8 cellular contexts compared by ENCODE assay signal in genomic region chr17:18225121-18225561, GRCh38. TPM values are rescaled to one million over a fixed set of nuclear protein-coding genes. Genes with fewer than 3 reads are reported as not detected.
DNase-seq lines count a peak whose midpoint lies in the region; ATAC-seq lines count a peak whose summit lies in the region.

No MANE protein-coding gene starts in this region.

- intact Hi-C loops in activated CD4-positive, alpha-beta T cell treated with anti-CD3 and anti-CD28 coated beads for 36 hours (cut with DNase I, micrococcal nuclease) = loop anchor here (1.0 to 5.0 kb wide), 8 partner anchors 33 to 253 kb away; partner anchors contain the start of genes ALKBH5 (in 2 of the 2), SMCR8 (in 2 of the 2), ATPAF2 (in 1 of the 2) and DRC3 (in 1 of the 2)

- ATAC-seq in HG03439 (IDR thresholded peaks at IDR 0.05; ENCODE audit: unreplicated experiment) = peak; percentile 81
- peak; percentile 98 for ATAC-seq in activated CD4-positive, alpha-beta T cell treated with anti-CD3 and anti-CD28 coated beads for 36 hours

- POLR2A ChIA-PET in activated CD4-positive, alpha-beta T cell treated with anti-CD3 and anti-CD28 coated beads for 36 hours (lab: Charles Lee) = no interaction called here

- no peaks in the 10 kb centered on the region for H3K9me3 Mint-ChIP-seq in activated CD4-positive, alpha-beta T cell treated with anti-CD3 and anti-CD28 coated beads for 36 hours (ENCODE audit: low read depth)

- peak overlapping the region; percentile 55 for H3K27ac Mint-ChIP-seq in activated CD4-positive, alpha-beta T cell treated with anti-CD3 and anti-CD28 coated beads for 36 hours

- DNase-seq in AG08396 (ENCODE audit: low spot score) = peak; percentile 100
- DNase-seq in GM19238 (ENCODE audit: insufficient read length, low spot score) = peak; percentile 100
- DNase-seq in NCI-H510A treated with DMSO at 0.1 percent for 48 hours (lab: John Stamatoyannopoulos, UW) = peak; percentile 88
- peak; percentile 99 for DNase-seq in activated CD4-positive, alpha-beta T cell treated with anti-CD3 and anti-CD28 coated beads for 36 hours
- peak; percentile 100 for DNase-seq in cerebellum (ENCODE audit: low spot score)
- DNase-seq in kidney tubule cell (ENCODE audit: low spot score) = peak; percentile 94
- DNase-seq in stimulated activated CD4-positive, alpha-beta T cell treated with anti-CD3 and anti-CD28 coated beads, Interleukin-15, amount 100 ng/mL, for 48 hours (ENCODE audit: low read depth in 2 of 2) = peak; percentile 93 to 96

- H3K36me3 Mint-ChIP-seq in activated CD4-positive, alpha-beta T cell treated with anti-CD3 and anti-CD28 coated beads for 36 hours (ENCODE audit: low read depth) = no peaks in the 10 kb centered on the region

- H3K27me3 Mint-ChIP-seq in activated CD4-positive, alpha-beta T cell treated with anti-CD3 and anti-CD28 coated beads for 36 hours = no peaks in the 10 kb centered on the region

- H3K4me1 Mint-ChIP-seq in activated CD4-positive, alpha-beta T cell treated with anti-CD3 and anti-CD28 coated beads for 36 hours = peaks cover 18% of the 10 kb centered on the region

- CTCF ChIA-PET in activated CD4-positive, alpha-beta T cell treated with anti-CD3 and anti-CD28 coated beads for 36 hours (lab: Charles Lee) = interaction anchor here (0.8 to 1.0 kb wide), 2 partner anchors 83 to 192 kb away, joined by 3 to 5 read pairs; no protein-coding TSS in a partner anchor

- peak overlapping the region; percentile 56 for H3K4me3 Mint-ChIP-seq in activated CD4-positive, alpha-beta T cell treated with anti-CD3 and anti-CD28 coated beads for 36 hours

RNA-seq across cellular contexts. Expression of gene LLGL1, which starts 0.3 kb away (rescaled TPM):
- total RNA-seq in activated CD4-positive, alpha-beta T cell treated with anti-CD3 and anti-CD28 coated beads for 36 hours = 10 to 100 TPM; 17.5 to 18.4 TPM
- 49.8 TPM for total RNA-seq in cerebellum

RNA-seq across cellular contexts. Expression of gene FLII, which starts 33.4 kb away (rescaled TPM):
- 100 to 1,000 TPM; 282 to 364 TPM for total RNA-seq in activated CD4-positive, alpha-beta T cell treated with anti-CD3 and anti-CD28 coated beads for 36 hours
- 53.4 TPM for total RNA-seq in cerebellum

RNA-seq across cellular contexts. Expression of gene MIEF2, which starts 35.3 kb away (rescaled TPM):
- 1 to 10 TPM; 3.3 to 5.2 TPM for total RNA-seq in activated CD4-positive, alpha-beta T cell treated with anti-CD3 and anti-CD28 coated beads for 36 hours
- total RNA-seq in cerebellum = 23.1 TPM

RNA-seq across cellular contexts. Expression of gene ALKBH5, which starts 41.5 kb away (rescaled TPM):
- 100 to 1,000 TPM; 163 to 168 TPM for total RNA-seq in activated CD4-positive, alpha-beta T cell treated with anti-CD3 and anti-CD28 coated beads for 36 hours
- total RNA-seq in cerebellum = 53.4 TPM

Comparison
In these comparisons a context has a peak if more than half of its experiments do, and no peak if none do; other contexts are left out.
1. Peak in every context shown above with its lines: DNase-seq and ATAC-seq.